ENCODE assay signal across 2 cellular contexts in genomic region chr10:22340362-22341189, GRCh38.
A peak's percentile ranks its signal among the peaks of the same experiment; 100 is the strongest.
TF ChIP-seq lines count a peak whose summit lies in the region.

No MANE protein-coding gene starts in this region.

TF ChIP-seq in WTC11, 78 proteins besides CTCF, POLR2A, EP300 and RAD21:
- no peak for TF ChIP-seq NFATC4 (CRISPR knock-in tag; IDR thresholded peaks at IDR 0.05)
- TF ChIP-seq ELF4 (CRISPR knock-in tag; IDR thresholded peaks at IDR 0.05; ENCODE audit: low read depth): no peak
- TF ChIP-seq ZNF423 (CRISPR knock-in tag; IDR thresholded peaks at IDR 0.05): peak; percentile 77; the same call in 1 of the 2 replicates
- TF ChIP-seq E2F1 (CRISPR knock-in tag; IDR thresholded peaks at IDR 0.05): no peak
- peak; percentile 18; the same call in 1 of the 2 replicates for TF ChIP-seq ZNF263 (CRISPR knock-in tag; IDR thresholded peaks at IDR 0.05; ENCODE audit: low read depth)
- TF ChIP-seq HMGXB4 (CRISPR knock-in tag; IDR thresholded peaks at IDR 0.05): peak; percentile 23; the same call in 1 of the 2 replicates

TF ChIP-seq in HepG2, 621 proteins besides CTCF, POLR2A, EP300 and RAD21 (continues in another document):
- no peak for TF ChIP-seq AFF4 (CRISPR knock-in tag; IDR thresholded peaks at IDR 0.05)
- TF ChIP-seq PITX1 (CRISPR knock-in tag; IDR thresholded peaks at IDR 0.05): no peak
- TF ChIP-seq PRDM10 (CRISPR knock-in tag; IDR thresholded peaks at IDR 0.05; ENCODE audit: low read depth): no peak; the same call in 1 of the 2 replicates
- no peak for TF ChIP-seq IKZF1 (IDR thresholded peaks at IDR 0.05)
- no peak for TF ChIP-seq ZNF484 (CRISPR knock-in tag; IDR thresholded peaks at IDR 0.05; ENCODE audit: borderline replicate concordance, low read depth)
- TF ChIP-seq ISX (CRISPR knock-in tag; conservative IDR thresholded peaks at IDR 0.05): peak; percentile 76; the same call in 1 of the 2 replicates
- peak; percentile 84 for TF ChIP-seq PATZ1 (CRISPR knock-in tag; IDR thresholded peaks at IDR 0.05)
- no peak for TF ChIP-seq MATR3 (CRISPR knock-in tag; IDR thresholded peaks at IDR 0.05)
- TF ChIP-seq ZNF282 (IDR thresholded peaks at IDR 0.05; ENCODE audit: partially characterized antibody): no peak
- TF ChIP-seq ZNF512B (CRISPR knock-in tag; IDR thresholded peaks at IDR 0.05; ENCODE audit: borderline replicate concordance): no peak
- no peak for TF ChIP-seq ZNF704 (CRISPR knock-in tag; IDR thresholded peaks at IDR 0.05; ENCODE audit: borderline replicate concordance)
- peak; percentile 75 for TF ChIP-seq ZNF777 (CRISPR knock-in tag; IDR thresholded peaks at IDR 0.05)
- no peak for TF ChIP-seq SIX1 (CRISPR knock-in tag; IDR thresholded peaks at IDR 0.05; ENCODE audit: borderline replicate concordance)
- no peak for TF ChIP-seq SNAPC4 (CRISPR knock-in tag; IDR thresholded peaks at IDR 0.05)
- TF ChIP-seq PCBP2 (optimal IDR thresholded peaks at IDR 0.05; ENCODE audit: low read depth, low read length, poor library complexity, severe bottlenecking): no peak
- peak; percentile 36; the same call in 1 of the 2 replicates for TF ChIP-seq ISL2 (CRISPR knock-in tag; IDR thresholded peaks at IDR 0.05)
- TF ChIP-seq HOMEZ (CRISPR knock-in tag; IDR thresholded peaks at IDR 0.05; ENCODE audit: low read depth): no peak
- no peak for TF ChIP-seq ZBTB33 (CRISPR knock-in tag; IDR thresholded peaks at IDR 0.05)
